In genomic region chr5:157283434-157283833, GRCh38 we compare ENCODE assay signal across 8 cellular contexts. TPM values are rescaled to one million over a fixed set of nuclear protein-coding genes. Genes with fewer than 3 reads are reported as not detected.
A peak's percentile ranks its signal among the peaks of the same experiment; 100 is the strongest.
DNase-seq lines count a peak whose midpoint lies in the region; ATAC-seq and TF ChIP-seq lines count a peak whose summit lies in the region.

No MANE protein-coding gene starts in this region.

- no peak overlapping the region for H2AFZ ChIP-seq in MM.1S (ENCODE audit: low read length)

- H3K36me3 ChIP-seq in MM.1S (replicated peaks; ENCODE audit: insufficient read depth, low read length), result peaks cover 2% of the 10 kb centered on the region; the same call in 1 of the 2 replicates

- no peaks in the 10 kb centered on the region for H3K4me1 Mint-ChIP-seq in mesothelial cell of epicardium
- H3K4me1 Mint-ChIP-seq in chondrocyte (ENCODE audit: low read depth), result peaks cover 21% of the 10 kb centered on the region

- no peaks in the 10 kb centered on the region for H3K9me2 ChIP-seq in MM.1S (replicated peaks; ENCODE audit: insufficient read depth, low read length)

- intact Hi-C loops in right cardiac atrium (cut with DNase I), result no loop called here

- H3K9me3 Mint-ChIP-seq in mesothelial cell of epicardium (no peaks in the 10 kb centered on the region), chondrocyte (ENCODE audit: low read depth) (no peaks in the 10 kb centered on the region)

- peak overlapping the region; percentile 4; the same call in 1 of the 2 replicates for H3K4me3 ChIP-seq in MM.1S (ENCODE audit: low read length)
- no peak overlapping the region for H3K4me3 ChIP-seq in right cardiac atrium (ENCODE audit: low read length)

- WGBS in right cardiac atrium, result 58% methylated on average over 3 of the region's 3 CpGs

- peaks cover 12% of the 10 kb centered on the region for H3K36me3 Mint-ChIP-seq in mesothelial cell of epicardium
- no peaks in the 10 kb centered on the region for H3K36me3 Mint-ChIP-seq in chondrocyte (ENCODE audit: low read depth)

- H3K4me3 Mint-ChIP-seq in mesothelial cell of epicardium (no peak overlapping the region), chondrocyte (ENCODE audit: unreplicated experiment) (no peak overlapping the region)

- H3K27me3 Mint-ChIP-seq in mesothelial cell of epicardium (ENCODE audit: low read depth) (no peaks in the 10 kb centered on the region), chondrocyte (ENCODE audit: low read depth) (no peaks in the 10 kb centered on the region)

- no peak overlapping the region for H3K27ac Mint-ChIP-seq in mesothelial cell of epicardium
- no peak overlapping the region for H3K27ac Mint-ChIP-seq in chondrocyte (ENCODE audit: unreplicated experiment)

- peak overlapping the region; percentile 48; the same call in 1 of the 2 replicates for H3K4me2 ChIP-seq in MM.1S (ENCODE audit: low read depth, low read length)

- peaks cover 77% of the 10 kb centered on the region for H3K79me2 ChIP-seq in MM.1S (ENCODE audit: low read length)

- TF ChIP-seq CTCF in MM.1S (IDR thresholded peaks at IDR 0.05; ENCODE audit: low read length) (no peak), mesothelial cell of epicardium (IDR thresholded peaks at IDR 0.05; ENCODE audit: unreplicated experiment) (no peak), chondrocyte (IDR thresholded peaks at IDR 0.05) (no peak)

- ATAC-seq in GM18861 (IDR thresholded peaks at IDR 0.05; ENCODE audit: unreplicated experiment), result peak; percentile 99
- peak; percentile 99 for ATAC-seq in GM21737 (IDR thresholded peaks at IDR 0.05; ENCODE audit: unreplicated experiment)
- peak; percentile 34 to 38 for ATAC-seq in right cardiac atrium

- CTCF ChIA-PET in HEK293T (lab: Yijun Ruan, JAX), result no interaction called here

- H3K27ac ChIP-seq in MM.1S (ENCODE audit: low read length), result peak overlapping the region; percentile 41; the same call in 1 of the 2 replicates
- peak overlapping the region; percentile 89 for H3K27ac ChIP-seq in right cardiac atrium (ENCODE audit: low read length)

- peaks cover 6% of the 10 kb centered on the region; the same call in 1 of the 2 replicates for H4K20me1 ChIP-seq in MM.1S (ENCODE audit: insufficient read depth, low read length)

- no peak overlapping the region for H3K9ac ChIP-seq in MM.1S (ENCODE audit: low read length)

- H3F3A ChIP-seq in MM.1S (ENCODE audit: insufficient read depth, low read length), result peaks cover 9% of the 10 kb centered on the region

- H3K9me3 ChIP-seq in MM.1S (replicated peaks; ENCODE audit: insufficient read depth, low read length), result no peaks in the 10 kb centered on the region
- H3K9me3 ChIP-seq in right cardiac atrium (ENCODE audit: control insufficient read depth, low read length), result no peaks in the 10 kb centered on the region

- POLR2A ChIA-PET in HEK293T (lab: Yijun Ruan, JAX), result no interaction called here

- peaks cover 20% of the 10 kb centered on the region for H3K4me1 ChIP-seq in MM.1S (ENCODE audit: low read length)
- peaks cover 2% of the 10 kb centered on the region for H3K4me1 ChIP-seq in right cardiac atrium (ENCODE audit: control insufficient read depth, insufficient read depth, low read length)

- H3K27me3 ChIP-seq in MM.1S (replicated peaks; ENCODE audit: insufficient read depth, low read length), result no peaks in the 10 kb centered on the region
- H3K27me3 ChIP-seq in right cardiac atrium (ENCODE audit: control insufficient read depth, insufficient read depth), result no peaks in the 10 kb centered on the region

- DNase-seq in MM.1S (peak; percentile 60), right cardiac atrium (no peak), HK-2 (ENCODE audit: unreplicated experiment) (no peak), mesothelial cell of epicardium (ENCODE audit: low spot score in 2 of 2, unreplicated experiment in 2 of 2) (no peak), chondrocyte (ENCODE audit: low spot score) (no peak), HEK293T (ENCODE audit: extremely low spot score) (no peak)

TF ChIP-seq in HEK293T, 16 proteins besides CTCF, POLR2A, EP300 and RAD21:
- no peak for TF ChIP-seq SUZ12 (IDR thresholded peaks at IDR 0.05)
- TF ChIP-seq ZNF384 (IDR thresholded peaks at IDR 0.05), result no peak
- TF ChIP-seq FOXK2 (IDR thresholded peaks at IDR 0.05), result no peak
- no peak for TF ChIP-seq HDGF (IDR thresholded peaks at IDR 0.05; ENCODE audit: borderline replicate concordance)
- no peak for TF ChIP-seq PKNOX1 (IDR thresholded peaks at IDR 0.05)
- no peak for TF ChIP-seq CTBP1 (IDR thresholded peaks at IDR 0.05; ENCODE audit: borderline replicate concordance)
- TF ChIP-seq L3MBTL2 (conservative IDR thresholded peaks at IDR 0.05), result no peak
- no peak for TF ChIP-seq BHLHE40 (IDR thresholded peaks at IDR 0.05; ENCODE audit: borderline replicate concordance)
- no peak for TF ChIP-seq FOXM1 (IDR thresholded peaks at IDR 0.05; ENCODE audit: borderline replicate concordance)
- no peak for TF ChIP-seq NFRKB (IDR thresholded peaks at IDR 0.05)
- TF ChIP-seq ARNT (IDR thresholded peaks at IDR 0.05), result no peak
- TF ChIP-seq TARDBP (IDR thresholded peaks at IDR 0.05), result no peak
- TF ChIP-seq SP1 (IDR thresholded peaks at IDR 0.05), result no peak
- TF ChIP-seq FOXA1 (IDR thresholded peaks at IDR 0.05), result no peak
- no peak for TF ChIP-seq LEF1 (IDR thresholded peaks at IDR 0.05; ENCODE audit: borderline replicate concordance)

RNA-seq across cellular contexts. Expression of gene CYFIP2, which starts 17.5 kb away (rescaled TPM):
- 10 to 100 TPM; 33.4 to 43.8 (median 37.2) TPM for total RNA-seq in right cardiac atrium
- polyA plus RNA-seq in right cardiac atrium, result 27.4 TPM
- total RNA-seq in mesothelial cell of epicardium, result 80.9 to 82.9 TPM (median 82.2 TPM) in 3 replicates
- 15.7 to 39.6 TPM (median 37.4 TPM) in 3 replicates for total RNA-seq in chondrocyte

Comparison
In these comparisons a context has a peak if more than half of its experiments do, and no peak if none do; other contexts are left out.
1. ATAC-seq: peak in every context shown above with its lines; median percentile 99 in GM18861; 99 in GM21737; 36 in right cardiac atrium.